4 cellular contexts compared by ENCODE assay signal in genomic region chr19:49490287-49491029, GRCh38. TPM values are rescaled to one million over a fixed set of nuclear protein-coding genes. Genes with fewer than 3 reads are reported as not detected.
DNase-seq lines count a peak whose midpoint lies in the region; TF ChIP-seq lines count a peak whose summit lies in the region.

No MANE protein-coding gene starts in this region.

- H3K27ac Mint-ChIP-seq in Calu3 (ENCODE audit: unreplicated experiment) = no peak overlapping the region

- no peaks in the 10 kb centered on the region for H3K9me3 ChIP-seq in mammary epithelial cell (replicated peaks; ENCODE audit: insufficient read depth, low read length)

- H3K27me3 ChIP-seq in mammary epithelial cell (ENCODE audit: insufficient read depth, low read length) = no peaks in the 10 kb centered on the region

- H3K27ac ChIP-seq in mammary epithelial cell (ENCODE audit: insufficient read depth, low read depth, low read length) = peak overlapping the region; percentile 96

- no peaks in the 10 kb centered on the region for H3K27me3 Mint-ChIP-seq in Calu3 (ENCODE audit: unreplicated experiment)

- peaks cover 89% of the 10 kb centered on the region for H3K36me3 Mint-ChIP-seq in Calu3 (ENCODE audit: insufficient read depth, unreplicated experiment)

- TF ChIP-seq CTCF in Calu3 (IDR thresholded peaks at IDR 0.05; ENCODE audit: unreplicated experiment) (no peak), mammary epithelial cell (conservative IDR thresholded peaks at IDR 0.05 in 1 of 2, IDR thresholded peaks at IDR 0.05 in 1 of 2; ENCODE audit: extremely low read depth in 1 of 2, insufficient read depth in 1 of 2, low read depth in 1 of 2, low read length in 2 of 2) (no peak)

- intact Hi-C loops in Calu3 (cut with micrococcal nuclease; ENCODE audit: unreplicated experiment) (no loop called here), mammary epithelial cell (cut with micrococcal nuclease) (no loop called here)

- WGBS in mammary epithelial cell (ENCODE audit: low coverage, missing lambda C conversion rate) = 86% methylated on average over 7 of the region's 27 CpGs

- H4K20me1 ChIP-seq in mammary epithelial cell (ENCODE audit: insufficient read depth, low read length) = peaks cover 2% of the 10 kb centered on the region

- CTCF ChIA-PET in Calu3 (lab: Charles Lee) = interaction anchor here (1.1 kb wide), 1 partner anchor 17 kb away, joined by 5 read pairs; no protein-coding TSS in a partner anchor
- CTCF ChIA-PET in mammary epithelial cell (lab: Charles Lee; ENCODE audit: low non-redundant PET) = no interaction called here

- H3K79me2 ChIP-seq in mammary epithelial cell (ENCODE audit: insufficient read depth, low read length) = peaks cover 41% of the 10 kb centered on the region

- dilution Hi-C loops in mammary epithelial cell (cut with HindIII; ENCODE audit: low sequenced_read_pairs) = no loop called here

- H3K4me3 ChIP-seq in mammary epithelial cell (replicated peaks in 1 of 3; ENCODE audit: insufficient read depth in 1 of 3, low read depth in 2 of 3, low read length in 3 of 3) = peak overlapping the region; percentile 77 to 99 (median 99)

- peaks cover 30% of the 10 kb centered on the region for H3K36me3 ChIP-seq in mammary epithelial cell (ENCODE audit: insufficient read depth, low read length)

- in situ Hi-C loops in mammary epithelial cell (cut with MboI; ENCODE audit: low sequenced_read_pairs in 2 of 2) = no loop called here

- BruUV-seq in Calu3 (replicated peaks; lab: Mats Ljungman, UMichigan) = no TSS peak
- BruUV-seq in mammary epithelial cell (replicated peaks; lab: Mats Ljungman, UMichigan) = no TSS peak

- H3K4me2 ChIP-seq in mammary epithelial cell (ENCODE audit: insufficient read depth, low read depth, low read length) = peak overlapping the region; percentile 82

- no peaks in the 10 kb centered on the region for H3K4me1 Mint-ChIP-seq in Calu3 (ENCODE audit: low read depth, unreplicated experiment)

- H3K9me3 Mint-ChIP-seq in Calu3 (ENCODE audit: low read depth, unreplicated experiment) = no peaks in the 10 kb centered on the region

- DNase-seq in Calu3 = no peak
- no peak for DNase-seq in mammary epithelial cell
- no peak for DNase-seq in COLO829 (ENCODE audit: low spot score)
- DNase-seq in NCI-H2107 treated with DMSO at 0.1 percent for 48 hours (lab: John Stamatoyannopoulos, UW; ENCODE audit: unreplicated experiment) = no peak

- H3K4me3 Mint-ChIP-seq in Calu3 (ENCODE audit: low read depth, unreplicated experiment) = peak overlapping the region; percentile 97

- no peak overlapping the region for H2AFZ ChIP-seq in mammary epithelial cell (ENCODE audit: low read depth, low read length)

- peak overlapping the region; percentile 42 for H3K9ac ChIP-seq in mammary epithelial cell (ENCODE audit: insufficient read depth, low read length)

- peaks cover 11% of the 10 kb centered on the region for H3K4me1 ChIP-seq in mammary epithelial cell (ENCODE audit: insufficient read depth, low read length)

RNA-seq across cellular contexts. Expression of gene RPL13A, which starts 3.0 kb away (rescaled TPM):
- total RNA-seq in Calu3 (2022) (1,844 and 1,993 TPM in 2 replicates), mammary epithelial cell (1,000 to 10,000 TPM; 1,880 to 1,955 TPM)
- polyA plus RNA-seq in mammary epithelial cell = 2,187 TPM
- 2,358 TPM for polyA minus RNA-seq in mammary epithelial cell

RNA-seq across cellular contexts. Expression of gene RPS11, which starts 5.8 kb away (rescaled TPM):
- total RNA-seq in Calu3 (2022) = 1,643 and 1,795 TPM in 2 replicates
- total RNA-seq in mammary epithelial cell = 1,000 to 10,000 TPM; 1,466 to 1,899 TPM
- 3,256 TPM for polyA plus RNA-seq in mammary epithelial cell
- polyA minus RNA-seq in mammary epithelial cell = 1,430 TPM

RNA-seq across cellular contexts. Expression of gene FLT3LG, which starts 16.4 kb away (rescaled TPM):
- total RNA-seq in Calu3 (2022) = 4.8 and 7.1 TPM in 2 replicates
- total RNA-seq in mammary epithelial cell = 1 to 10 TPM in 1 of 2 donors, under 1 TPM in 1; 0.50 to 4.2 TPM
- polyA plus RNA-seq in mammary epithelial cell = 1.7 TPM
- polyA minus RNA-seq in mammary epithelial cell = not detected

RNA-seq across cellular contexts. Expression of gene FCGRT, which starts 22.0 kb away (rescaled TPM):
- total RNA-seq in Calu3 (2022) (80.8 and 95.4 TPM in 2 replicates), mammary epithelial cell (10 to 100 TPM in 1 of 2 donors, 1 to 10 TPM in 1; 2.8 to 19.5 TPM)
- 2.5 TPM for polyA plus RNA-seq in mammary epithelial cell
- not detected for polyA minus RNA-seq in mammary epithelial cell

RNA-seq across cellular contexts. Expression of gene RCN3, which starts 37.3 kb away (rescaled TPM):
- total RNA-seq in Calu3 (2022) (5.0 and 7.6 TPM in 2 replicates), mammary epithelial cell (under 1 TPM; 0.49 to 0.50 TPM)
- 0.05 TPM for polyA plus RNA-seq in mammary epithelial cell
- not detected for polyA minus RNA-seq in mammary epithelial cell
